13 cellular contexts compared by ENCODE assay signal in genomic region chr5:128436825-128437224, GRCh38.
DNase-seq lines count a peak whose midpoint lies in the region; ATAC-seq and TF ChIP-seq lines count a peak whose summit lies in the region.
"Had no signal": no experiment of that assay in that cellular context is flagged by ENCODE, and none has a peak within 500 bp of the region (broad histone marks: within the 10 kb centered on the region; RNA-seq: fewer than 3 reads in every experiment).

No MANE protein-coding gene starts in this region.

- POLR2A ChIA-PET in MCF 10A (lab: Yijun Ruan, JAX): interaction anchor here (1.2 kb wide), 1 partner anchor 96 kb away, joined by 3 read pairs; no protein-coding TSS in a partner anchor
- POLR2A ChIA-PET in RWPE1 (lab: Yijun Ruan, JAX; ENCODE audit: low non-redundant PET): no interaction called here

- no peaks in the 10 kb centered on the region for H3K9me3 Mint-ChIP-seq in MCF 10A (ENCODE audit: unreplicated experiment)
- H3K9me3 Mint-ChIP-seq: nephron; stimulated activated naive CD8-positive, alpha-beta T cell treated with anti-CD3 and anti-CD28 coated beads, Interleukin-15, amount 100 ng/mL, for 72 hours had no signal

- TF ChIP-seq POLR2A in breast epithelium (IDR thresholded peaks at IDR 0.05) (no peak), erythroblast (IDR thresholded peaks at IDR 0.05; ENCODE audit: low read length) (no peak)

- DNase-seq in MCF 10A (ENCODE audit: unreplicated experiment): peak; percentile 77
- no peak for DNase-seq in breast epithelium (ENCODE audit: low spot score in 2 of 2)
- peak; percentile 63 for DNase-seq in RWPE1 (ENCODE audit: low spot score)
- DNase-seq in fibroblast of mammary gland (ENCODE audit: low read depth): peak; percentile 88
- peak; percentile 37 for DNase-seq in smooth muscle cell of the brain vasculature (ENCODE audit: low read depth, low spot score)
- DNase-seq in erythroblast (lab: John Stamatoyannopoulos, UW): no peak
- DNase-seq in inferior parietal cortex (ENCODE audit: extremely low spot score): no peak
- DNase-seq: 8988T; NCI-H1417 treated with DMSO at 0.1 percent for 48 hours; stimulated activated naive CD8-positive, alpha-beta T cell treated with anti-CD3 and anti-CD28 coated beads, Interleukin-15, amount 100 ng/mL, for 72 hours had no signal

- ATAC-seq in GM18520 (IDR thresholded peaks at IDR 0.05; ENCODE audit: unreplicated experiment): no peak
- ATAC-seq: stimulated activated naive CD8-positive, alpha-beta T cell treated with anti-CD3 and anti-CD28 coated beads, Interleukin-15, amount 100 ng/mL, for 72 hours had no signal

- H3K27ac Mint-ChIP-seq in MCF 10A (ENCODE audit: low read depth, unreplicated experiment): peak overlapping the region; percentile 69
- H3K27ac Mint-ChIP-seq: nephron; stimulated activated naive CD8-positive, alpha-beta T cell treated with anti-CD3 and anti-CD28 coated beads, Interleukin-15, amount 100 ng/mL, for 72 hours had no signal

- H3K27ac ChIP-seq in breast epithelium (no peak overlapping the region), RWPE1 (no peak overlapping the region)
- H3K27ac ChIP-seq: HL-60 had no signal

- H3K4me3 ChIP-seq in breast epithelium: no peak overlapping the region
- H3K4me3 ChIP-seq in fibroblast of mammary gland (ENCODE audit: control insufficient read depth, low read depth, low read length): no peak overlapping the region

- H3K27me3 ChIP-seq in breast epithelium: no peaks in the 10 kb centered on the region

- no peaks in the 10 kb centered on the region for H3K36me3 Mint-ChIP-seq in MCF 10A (ENCODE audit: insufficient read depth, unreplicated experiment)

- intact Hi-C loops in MCF 10A (cut with micrococcal nuclease) (no loop called here), breast epithelium (cut with DNase I; ENCODE audit: low total_unique reads) (no loop called here)

- no peaks in the 10 kb centered on the region for H3K4me1 ChIP-seq in breast epithelium

- H3K27me3 Mint-ChIP-seq in MCF 10A (ENCODE audit: insufficient read depth, unreplicated experiment): no peaks in the 10 kb centered on the region
- H3K27me3 Mint-ChIP-seq: stimulated activated naive CD8-positive, alpha-beta T cell treated with anti-CD3 and anti-CD28 coated beads, Interleukin-15, amount 100 ng/mL, for 72 hours had no signal

- H3K36me3 ChIP-seq in breast epithelium: no peaks in the 10 kb centered on the region

- BruUV-seq in MCF 10A (replicated peaks; lab: Mats Ljungman, UMichigan): no TSS peak

- CTCF ChIA-PET in MCF 10A (lab: Yijun Ruan, JAX) (interaction anchor here (0.6 to 1.2 kb wide), 2 partner anchors 13 to 489 kb away, joined by 3 to 4 read pairs; no protein-coding TSS in a partner anchor), RWPE1 (lab: Yijun Ruan, JAX) (no interaction called here)

- peaks cover 7% of the 10 kb centered on the region for H3K4me1 Mint-ChIP-seq in MCF 10A (ENCODE audit: insufficient read depth, unreplicated experiment)
- H3K4me1 Mint-ChIP-seq: stimulated activated naive CD8-positive, alpha-beta T cell treated with anti-CD3 and anti-CD28 coated beads, Interleukin-15, amount 100 ng/mL, for 72 hours had no signal

- no peak overlapping the region for H3K4me3 Mint-ChIP-seq in MCF 10A (ENCODE audit: unreplicated experiment)
- H3K4me3 Mint-ChIP-seq: nephron; stimulated activated naive CD8-positive, alpha-beta T cell treated with anti-CD3 and anti-CD28 coated beads, Interleukin-15, amount 100 ng/mL, for 72 hours had no signal

- H3K9me3 ChIP-seq in breast epithelium: no peaks in the 10 kb centered on the region

- TF ChIP-seq CTCF in MCF 10A (IDR thresholded peaks at IDR 0.05; ENCODE audit: unreplicated experiment) (no peak), breast epithelium (IDR thresholded peaks at IDR 0.05) (no peak), RWPE1 (conservative IDR thresholded peaks at IDR 0.05; ENCODE audit: low read depth) (no peak), fibroblast of mammary gland (conservative IDR thresholded peaks at IDR 0.05; ENCODE audit: control insufficient read depth, insufficient read depth, low read depth, low read length) (no peak)

Comparison
In these comparisons a context has a peak if more than half of its experiments do, and no peak if none do; other contexts are left out.
1. DNase-seq: peak in MCF 10A (single experiment), RWPE1 (single experiment), fibroblast of mammary gland (single experiment) and smooth muscle cell of the brain vasculature (single experiment); none in breast epithelium (0 of 2), erythroblast (0 of 2) and inferior parietal cortex (single experiment).